In the genomic region with DNA sequence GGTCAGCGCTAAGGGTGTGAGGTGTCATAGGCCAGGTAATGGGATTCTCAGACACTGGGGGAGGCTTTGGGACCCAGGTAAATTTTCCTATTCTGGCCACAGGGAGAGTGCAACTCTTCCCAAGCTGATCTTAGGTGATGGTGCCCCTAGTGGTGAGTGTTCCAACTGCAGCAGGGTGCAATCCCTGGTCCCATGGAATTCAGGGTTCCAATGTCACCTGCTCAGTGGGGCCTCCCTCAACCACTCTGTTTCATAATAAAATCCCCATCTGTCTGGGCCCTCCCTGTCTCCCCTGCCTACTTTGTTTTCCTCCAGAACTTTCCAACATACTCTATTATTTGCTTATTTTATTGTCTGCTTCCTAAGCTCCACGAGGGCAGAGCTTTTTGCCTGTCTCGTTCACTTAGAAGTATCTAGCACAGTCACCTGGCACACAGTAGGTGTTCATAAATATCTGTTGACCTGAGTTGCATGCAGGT, we compare ENCODE assay signal across 8 cellular contexts. TPM values are rescaled to one million over a fixed set of nuclear protein-coding genes. Genes with fewer than 3 reads are reported as not detected.
DNase-seq lines count a peak whose midpoint lies in the region; ATAC-seq and TF ChIP-seq lines count a peak whose summit lies in the region.

No MANE protein-coding gene starts in this region.

- H3K9me3 ChIP-seq in DOHH2 (ENCODE audit: control insufficient read depth, insufficient read depth, low read length) = no peaks in the 10 kb centered on the region

- H3K36me3 ChIP-seq in DOHH2 (ENCODE audit: control insufficient read depth, low read length) = no peaks in the 10 kb centered on the region

- H3F3A ChIP-seq in DOHH2 (ENCODE audit: control insufficient read depth, insufficient read depth) = no peaks in the 10 kb centered on the region

- no peak overlapping the region for H3K4me2 ChIP-seq in DOHH2 (ENCODE audit: low read length)

- no peaks in the 10 kb centered on the region for H3K4me1 ChIP-seq in DOHH2 (ENCODE audit: control insufficient read depth, low read length)

- H4K20me1 ChIP-seq in DOHH2 (ENCODE audit: control insufficient read depth, insufficient read depth, low read depth, low read length) = no peaks in the 10 kb centered on the region

- H3K27ac ChIP-seq in DOHH2 (ENCODE audit: low read depth, low read length) = no peak overlapping the region

- DNase-seq in HuH-7 (ENCODE audit: low spot score) (peak; percentile 84), dermis microvascular lymphatic vessel endothelial cell (ENCODE audit: low read depth in 2 of 2) (peak; percentile 26 to 52), midbrain (lab: John Stamatoyannopoulos, UW) (peak; percentile 50)
- peak; percentile 40 to 57 for DNase-seq in activated CD4-positive, alpha-beta T cell treated with anti-CD3 and anti-CD28 coated beads for 24 hours (ENCODE audit: low read depth in 2 of 2)
- DNase-seq in stimulated activated CD8-positive, alpha-beta memory T cell treated with anti-CD3 and anti-CD28 coated beads, Interleukin-7, amount 100 ng/mL, for 4 hours (ENCODE audit: low read depth in 2 of 2) = peak; percentile 17 to 33

- peaks cover 5% of the 10 kb centered on the region for H3K27me3 ChIP-seq in DOHH2 (ENCODE audit: control insufficient read depth, low read length)

- ATAC-seq in GM18909 (IDR thresholded peaks at IDR 0.05; ENCODE audit: poor library complexity, unreplicated experiment) (no peak), HG03378 (IDR thresholded peaks at IDR 0.05; ENCODE audit: unreplicated experiment) (no peak)

- H3K4me3 ChIP-seq in DOHH2 (ENCODE audit: low read length) = no peak overlapping the region

- no peaks in the 10 kb centered on the region for H3K9me2 ChIP-seq in DOHH2 (replicated peaks; ENCODE audit: control insufficient read depth, low read length)

- no peaks in the 10 kb centered on the region for H3K79me2 ChIP-seq in DOHH2 (ENCODE audit: control insufficient read depth, low read length)

- TF ChIP-seq CTCF in DOHH2 (IDR thresholded peaks at IDR 0.05; ENCODE audit: low read depth, low read length, poor library complexity, severe bottlenecking) = peak; percentile 97

RNA-seq across cellular contexts. Expression of a gene that starts 2.9 kb away (rescaled TPM):
- total RNA-seq in dermis microvascular lymphatic vessel endothelial cell = 4.1 and 9.2 TPM in 2 replicates

RNA-seq across cellular contexts. Expression of a gene that starts 28.6 kb away (rescaled TPM):
- total RNA-seq in dermis microvascular lymphatic vessel endothelial cell = under 0.01 and 0.13 TPM in 2 replicates

Comparison
In these comparisons a context has a peak if more than half of its experiments do, and no peak if none do; other contexts are left out.
1. DNase-seq: peak in every context shown above with its lines; median percentile 84 in HuH-7; 50 in midbrain; 48 in activated CD4-positive, alpha-beta T cell treated with anti-CD3 and anti-CD28 coated beads for 24 hours; 39 in dermis microvascular lymphatic vessel endothelial cell; 25 in stimulated activated CD8-positive, alpha-beta memory T cell treated with anti-CD3 and anti-CD28 coated beads, Interleukin-7, amount 100 ng/mL, for 4 hours.